ENCODE assay signal across 24 cellular contexts in the genomic region with DNA sequence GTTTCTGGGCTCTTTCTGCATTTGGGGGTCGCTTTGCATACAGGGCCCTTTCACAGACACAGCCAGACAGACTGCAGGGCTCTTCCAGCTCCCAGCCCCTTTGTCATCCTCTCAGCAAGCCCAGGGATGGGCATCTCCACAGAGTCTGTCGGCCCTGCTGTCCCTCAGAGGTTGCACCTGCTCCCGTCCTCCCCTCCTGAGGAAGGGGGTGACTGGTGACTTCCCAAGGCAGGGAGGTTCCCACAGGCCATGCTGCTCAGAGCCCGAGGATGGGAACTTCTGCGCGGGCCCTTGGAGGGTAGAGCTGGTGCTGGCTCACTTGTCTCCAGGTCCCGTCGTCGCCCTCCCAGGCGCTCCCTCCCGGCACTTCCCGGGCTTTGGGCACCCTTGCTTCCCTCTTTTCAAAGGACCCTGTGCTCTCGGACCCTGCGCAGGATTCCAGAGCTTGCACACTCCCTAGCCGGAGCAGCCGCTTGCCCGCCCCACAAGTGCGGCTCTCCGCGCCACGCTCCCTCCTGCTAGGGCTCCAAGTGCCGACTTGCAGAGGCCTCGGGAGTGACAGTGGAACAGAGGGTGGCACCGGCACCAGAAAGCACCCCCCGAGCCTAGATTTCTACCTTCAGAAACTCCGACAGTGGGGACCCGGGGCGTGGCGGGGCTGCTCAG.
"Had no signal": no experiment of that assay in that cellular context is flagged by ENCODE, and none has a peak within 500 bp of the region (broad histone marks: within the 10 kb centered on the region; RNA-seq: fewer than 3 reads in every experiment).

No MANE protein-coding gene starts in this region.

- H3K27ac ChIP-seq: hepatocyte, left lung, sigmoid colon, thoracic aorta, vagina had no signal

- H3K27me3 ChIP-seq: hepatocyte, left lung, sigmoid colon, vagina had no signal

- H3K4me3 ChIP-seq: hepatocyte, left lung, sigmoid colon, smooth muscle cell, thoracic aorta, vagina had no signal

- H2AFZ ChIP-seq: hepatocyte had no signal

- H3K36me3 Mint-ChIP-seq: activated naive CD8-positive, alpha-beta T cell treated with anti-CD3 and anti-CD28 coated beads, Interleukin-2, amount 10 ng/mL, durations not matched to agents 7 days and 5 days; immature natural killer cell; type B pancreatic cell had no signal

- H3K79me2 ChIP-seq: hepatocyte had no signal

- H3K27me3 Mint-ChIP-seq: activated naive CD8-positive, alpha-beta T cell treated with anti-CD3 and anti-CD28 coated beads, Interleukin-2, amount 10 ng/mL, durations not matched to agents 7 days and 5 days; dendritic cell treated with granulocyte-macrophage colony-stimulating factor and Interleukin-4, amounts not matched to agents 40 ng/mL and 50 ng/mL, for 4 days; T-helper 17 cell had no signal

- H3K9me3 Mint-ChIP-seq: activated naive CD4-positive, alpha-beta T cell treated with anti-CD3 and anti-CD28 coated beads for 36 hours; activated naive CD8-positive, alpha-beta T cell treated with anti-CD3 and anti-CD28 coated beads, Interleukin-2, amount 10 ng/mL, durations not matched to agents 7 days and 5 days; dendritic cell treated with granulocyte-macrophage colony-stimulating factor and Interleukin-4, amounts not matched to agents 40 ng/mL and 50 ng/mL, for 4 days; immature natural killer cell; nephron; type B pancreatic cell had no signal

- H3K9me3 ChIP-seq: left lung, sigmoid colon, thoracic aorta, vagina had no signal

- ATAC-seq: left lung, T-helper 17 cell had no signal

- H3K4me2 ChIP-seq: hepatocyte, smooth muscle cell had no signal

- H3K4me3 Mint-ChIP-seq: activated naive CD4-positive, alpha-beta T cell treated with anti-CD3 and anti-CD28 coated beads for 36 hours; activated naive CD8-positive, alpha-beta T cell treated with anti-CD3 and anti-CD28 coated beads, Interleukin-2, amount 10 ng/mL, durations not matched to agents 7 days and 5 days; dendritic cell treated with granulocyte-macrophage colony-stimulating factor and Interleukin-4, amounts not matched to agents 40 ng/mL and 50 ng/mL, for 4 days; nephron; T-helper 17 cell had no signal

- DNase-seq: activated CD4-positive, alpha-beta T cell treated with anti-CD3 and anti-CD28 coated beads for 4 hours; activated CD4-positive, alpha-beta T cell treated with anti-CD3 and anti-CD28 coated beads, Interleukin-2, amount 50 U/mL, for 48 hours; activated CD4-positive, CD25-positive, alpha-beta regulatory T cell; activated naive CD4-positive, alpha-beta T cell treated with anti-CD3 and anti-CD28 coated beads for 36 hours; activated naive CD8-positive, alpha-beta T cell treated with anti-CD3 and anti-CD28 coated beads, Interleukin-2, amount 10 ng/mL, durations not matched to agents 7 days and 5 days; activated T-cell treated with anti-CD3 and anti-CD28 coated beads, Interleukin-2, amount 50 U/mL, for 48 hours; amniotic stem cell; effector CD4-positive, alpha-beta T cell; erythroblast; foreskin fibroblast; immature natural killer cell; occipital lobe; sigmoid colon; stimulated activated CD4-positive, alpha-beta T cell treated with anti-CD3 and anti-CD28 coated beads, Interleukin-15, amount 100 ng/mL, for 24 hours; stimulated activated naive CD4-positive, alpha-beta T cell treated with Interleukin-2 at 50 U/mL for 16 hours; T-helper 17 cell had no signal

- H3K27ac Mint-ChIP-seq: activated naive CD4-positive, alpha-beta T cell treated with anti-CD3 and anti-CD28 coated beads for 36 hours; activated naive CD8-positive, alpha-beta T cell treated with anti-CD3 and anti-CD28 coated beads, Interleukin-2, amount 10 ng/mL, durations not matched to agents 7 days and 5 days; dendritic cell treated with granulocyte-macrophage colony-stimulating factor and Interleukin-4, amounts not matched to agents 40 ng/mL and 50 ng/mL, for 4 days; immature natural killer cell; nephron; T-helper 17 cell; type B pancreatic cell had no signal

- H3K36me3 ChIP-seq: left lung, sigmoid colon, thoracic aorta, vagina had no signal

- H3K4me1 Mint-ChIP-seq: immature natural killer cell had no signal
